ENCODE assay signal across 23 cellular contexts in the genomic region with DNA sequence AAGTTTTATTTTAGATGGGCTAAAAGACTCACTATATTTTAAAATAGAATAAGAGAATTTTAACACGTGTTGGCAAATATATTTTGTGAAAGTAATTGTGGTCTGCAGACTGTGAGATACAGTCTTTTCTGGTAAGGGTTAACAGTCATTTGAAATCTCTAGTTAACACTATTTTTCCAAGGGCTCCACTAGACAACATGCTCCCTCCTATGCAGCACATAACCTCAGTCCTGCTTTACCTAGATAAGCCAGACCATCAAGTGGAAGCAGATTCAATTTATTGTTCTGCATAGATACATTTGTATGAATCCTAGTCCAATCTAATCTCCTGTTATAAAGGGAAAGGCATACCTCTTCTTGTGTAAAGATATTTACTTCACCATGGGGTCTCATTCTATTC.
"Had no signal": no experiment of that assay in that cellular context is flagged by ENCODE, and none has a peak within 500 bp of the region (broad histone marks: within the 10 kb centered on the region; RNA-seq: fewer than 3 reads in every experiment).

No MANE protein-coding gene starts in this region.

- ATAC-seq: effector memory CD8-positive, alpha-beta T cell; esophagus mucosa; gastrocnemius medialis; heart right ventricle; left cardiac atrium; left lung; left ventricle myocardium superior; lower lobe of right lung; mucosa of descending colon; naive thymus-derived CD8-positive, alpha-beta T cell had no signal

- DNase-seq: cortex of kidney; effector CD8-positive, alpha-beta T cell; effector memory CD8-positive, alpha-beta T cell; endodermal cell; esophagus squamous epithelium; foreskin fibroblast; foreskin melanocyte; gastrocnemius medialis; glutamatergic neuron; head of caudate nucleus; heart right ventricle; hippocampal formation; left cardiac atrium; left lung; left ventricle myocardium superior; lower lobe of right lung; mesenchymal stem cell; mucosa of descending colon; naive B cell; naive thymus-derived CD8-positive, alpha-beta T cell had no signal

- H3K27ac Mint-ChIP-seq: dendritic cell treated with granulocyte-macrophage colony-stimulating factor and Interleukin-4, amounts not matched to agents 40 ng/mL and 50 ng/mL, for 4 days; effector memory CD8-positive, alpha-beta T cell; endodermal cell; mesothelial cell of epicardium; naive thymus-derived CD8-positive, alpha-beta T cell had no signal

- H3K9me3 Mint-ChIP-seq: dendritic cell treated with granulocyte-macrophage colony-stimulating factor and Interleukin-4, amounts not matched to agents 40 ng/mL and 50 ng/mL, for 4 days; endodermal cell; mesothelial cell of epicardium had no signal

- H3K36me3 Mint-ChIP-seq: mesothelial cell of epicardium, naive B cell had no signal
